In genomic region chr1:114108741-114109255, GRCh38 we compare ENCODE assay signal across 11 cellular contexts. TPM values are rescaled to one million over a fixed set of nuclear protein-coding genes. Genes with fewer than 3 reads are reported as not detected.
DNase-seq lines count a peak whose midpoint lies in the region; ATAC-seq and TF ChIP-seq lines count a peak whose summit lies in the region.
"Had no signal": no experiment of that assay in that cellular context is flagged by ENCODE, and none has a peak within 500 bp of the region (broad histone marks: within the 10 kb centered on the region; RNA-seq: fewer than 3 reads in every experiment).

No MANE protein-coding gene starts in this region.

- no peak for TF ChIP-seq CTCF in MCF 10A (IDR thresholded peaks at IDR 0.05; ENCODE audit: unreplicated experiment)
- no peak for TF ChIP-seq CTCF in breast epithelium (IDR thresholded peaks at IDR 0.05)
- TF ChIP-seq CTCF in smooth muscle cell (IDR thresholded peaks at IDR 0.05; ENCODE audit: borderline replicate concordance, insufficient read depth, poor library complexity, severe bottlenecking), result no peak

- no peak for TF ChIP-seq POLR2A in breast epithelium (IDR thresholded peaks at IDR 0.05)

- H3K4me3 ChIP-seq in breast epithelium, result no peak overlapping the region
- H3K4me3 ChIP-seq in smooth muscle cell, result no peak overlapping the region
- H3K4me3 ChIP-seq: mucosa of descending colon had no signal

- 71% methylated on average over 4 of the region's 4 CpGs for WGBS in smooth muscle cell (ENCODE audit: low lambda C conversion rate)

- H4K20me1 ChIP-seq in smooth muscle cell (ENCODE audit: low read depth), result no peaks in the 10 kb centered on the region

- no TSS peak for BruUV-seq in MCF 10A (replicated peaks; lab: Mats Ljungman, UMichigan)

- no peak overlapping the region for H3K4me3 Mint-ChIP-seq in MCF 10A (ENCODE audit: unreplicated experiment)

- peak; percentile 24 for DNase-seq in MCF 10A (ENCODE audit: unreplicated experiment)
- DNase-seq in breast epithelium (ENCODE audit: low spot score in 2 of 2), result no peak
- peak; percentile 81 for DNase-seq in RPMI7951 (ENCODE audit: low read depth)
- DNase-seq in smooth muscle cell (lab: John Stamatoyannopoulos, UW; ENCODE audit: unreplicated experiment), result no peak
- DNase-seq in NCI-H2029 (lab: John Stamatoyannopoulos, UW), result no peak
- DNase-seq in activated gamma-delta T cell treated with Interleukin-2 at 50 U/mL for 16 hours, result no peak
- DNase-seq in NCI-H2171 (lab: John Stamatoyannopoulos, UW), result no peak
- DNase-seq: mucosa of descending colon had no signal

- H3K36me3 ChIP-seq in breast epithelium (no peaks in the 10 kb centered on the region), smooth muscle cell (ENCODE audit: low read depth) (no peaks in the 10 kb centered on the region)

- H3K36me3 Mint-ChIP-seq in MCF 10A (ENCODE audit: insufficient read depth, unreplicated experiment), result no peaks in the 10 kb centered on the region

- no peak overlapping the region for H3K27ac ChIP-seq in breast epithelium
- H3K27ac ChIP-seq in smooth muscle cell (ENCODE audit: low read depth), result peak overlapping the region; percentile 74

- H3K4me2 ChIP-seq in smooth muscle cell, result peak overlapping the region; percentile 20

- H3K27me3 ChIP-seq in breast epithelium (no peaks in the 10 kb centered on the region), smooth muscle cell (ENCODE audit: low read depth) (no peaks in the 10 kb centered on the region)

- no peaks in the 10 kb centered on the region for H3F3A ChIP-seq in smooth muscle cell (ENCODE audit: low read depth)

- H2AFZ ChIP-seq in smooth muscle cell (ENCODE audit: low read depth), result no peak overlapping the region

- H3K9me3 ChIP-seq in breast epithelium, result no peaks in the 10 kb centered on the region
- H3K9me3 ChIP-seq in smooth muscle cell (replicated peaks; ENCODE audit: low read depth), result no peaks in the 10 kb centered on the region
- H3K9me3 ChIP-seq: mucosa of descending colon had no signal

- intact Hi-C loops in MCF 10A (cut with micrococcal nuclease) (no loop called here), breast epithelium (cut with DNase I; ENCODE audit: low total_unique reads) (no loop called here)

- no peaks in the 10 kb centered on the region for H3K9me3 Mint-ChIP-seq in MCF 10A (ENCODE audit: unreplicated experiment)

- H3K79me2 ChIP-seq in smooth muscle cell (ENCODE audit: low read depth), result no peaks in the 10 kb centered on the region

- CTCF ChIA-PET in MCF 10A (lab: Yijun Ruan, JAX), result interaction anchor here (0.5 kb wide), 1 partner anchor 106 kb away, joined by 3 read pairs; no protein-coding TSS in a partner anchor

- POLR2A ChIA-PET in MCF 10A (lab: Yijun Ruan, JAX), result no interaction called here

- peaks cover 5% of the 10 kb centered on the region for H3K4me1 Mint-ChIP-seq in MCF 10A (ENCODE audit: insufficient read depth, unreplicated experiment)

- peak; percentile 83 for ATAC-seq in HG02759 (IDR thresholded peaks at IDR 0.05; ENCODE audit: unreplicated experiment)
- ATAC-seq: HCT116, mucosa of descending colon had no signal

- H3K27ac Mint-ChIP-seq in MCF 10A (ENCODE audit: low read depth, unreplicated experiment), result no peak overlapping the region

- no peaks in the 10 kb centered on the region for H3K27me3 Mint-ChIP-seq in MCF 10A (ENCODE audit: insufficient read depth, unreplicated experiment)

- H3K9ac ChIP-seq in smooth muscle cell (ENCODE audit: low read depth), result no peak overlapping the region

- H3K4me1 ChIP-seq in breast epithelium (no peaks in the 10 kb centered on the region), smooth muscle cell (ENCODE audit: low read depth) (peaks cover 15% of the 10 kb centered on the region)

RNA-seq across cellular contexts. Expression of gene SYT6, which starts 44.9 kb away (rescaled TPM):
- not detected in 2 replicates for total RNA-seq in MCF 10A (2022)
- under 1 TPM; under 0.01 to 0.15 (median under 0.01) TPM for total RNA-seq in breast epithelium
- not detected in 2 replicates for total RNA-seq in RPMI7951 (2014; rRNA removed; shearing (Covaris generic))
- total RNA-seq in smooth muscle cell, result not detected in 2 replicates
- 0.15 TPM in 1 of 2 replicates, not detected in the other for polyA plus RNA-seq in smooth muscle cell
- total RNA-seq: endothelial cell of umbilical vein had no signal

Comparison
In these comparisons a context has a peak if more than half of its experiments do, and no peak if none do; other contexts are left out.
1. DNase-seq: peak in MCF 10A (single experiment) and RPMI7951 (single experiment); none in breast epithelium (0 of 2), smooth muscle cell (single experiment), NCI-H2029 (single experiment), activated gamma-delta T cell treated with Interleukin-2 at 50 U/mL for 16 hours (single experiment) and NCI-H2171 (single experiment).